26 cellular contexts compared by ENCODE assay signal in the genomic region with DNA sequence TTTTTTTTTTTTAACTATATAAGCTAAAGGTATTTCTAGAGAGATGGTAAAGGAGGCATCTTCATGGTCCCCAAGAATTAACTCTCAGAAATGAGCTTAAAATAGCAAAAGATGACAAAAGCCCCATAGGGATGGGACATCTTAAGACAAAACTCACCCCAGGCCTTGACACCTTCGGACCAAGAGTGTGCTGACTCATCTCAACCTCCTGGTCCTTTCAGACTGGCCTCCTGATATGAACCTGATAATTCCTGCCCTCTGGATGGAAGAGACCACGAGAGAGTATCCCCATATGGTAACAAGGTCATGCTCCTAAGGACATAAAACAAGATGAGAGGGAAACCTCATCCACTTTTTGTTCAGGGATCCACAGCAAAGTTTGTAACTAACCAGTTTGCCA.
"Had no signal": no experiment of that assay in that cellular context is flagged by ENCODE, and none has a peak within 500 bp of the region (broad histone marks: within the 10 kb centered on the region; RNA-seq: fewer than 3 reads in every experiment).

No MANE protein-coding gene starts in this region.

- H3K27me3 ChIP-seq: esophagus squamous epithelium, neutrophil, pancreas, sigmoid colon, stomach, testis, tibial nerve, upper lobe of left lung, uterus had no signal

- H3K9me3 Mint-ChIP-seq: effector memory CD8-positive, alpha-beta T cell; naive thymus-derived CD4-positive, alpha-beta T cell; stimulated activated effector memory CD8-positive, alpha-beta T cell treated with anti-CD3 and anti-CD28 coated beads, Interleukin-12 subunit alpha, Interleukin-12 subunit beta, amount 100 ng/mL, for 72 hours had no signal

- H3K9me3 ChIP-seq: esophagus squamous epithelium, heart right ventricle, neutrophil, pancreas, sigmoid colon, stomach, testis, tibial nerve, upper lobe of left lung, uterus had no signal

- DNase-seq: dermis blood vessel endothelial cell; effector memory CD8-positive, alpha-beta T cell; erythroblast; esophagus squamous epithelium; foreskin melanocyte; glutamatergic neuron; heart right ventricle; mesenchymal stem cell; midbrain; naive thymus-derived CD4-positive, alpha-beta T cell; pancreas; sigmoid colon; stimulated activated CD4-positive, alpha-beta T cell treated with anti-CD3 and anti-CD28 coated beads, Interleukin-2, amount 100 ng/mL, for 24 hours; stimulated activated CD4-positive, alpha-beta T cell treated with anti-CD3 and anti-CD28 coated beads, Interleukin-4, amount 100 ng/mL, for 24 hours; stimulated activated naive CD4-positive, alpha-beta T cell treated with Interleukin-2 at 50 U/mL for 16 hours; stomach; testis; upper lobe of left lung; uterus had no signal

- H3K4me3 Mint-ChIP-seq: effector memory CD8-positive, alpha-beta T cell; naive thymus-derived CD4-positive, alpha-beta T cell; stimulated activated effector memory CD8-positive, alpha-beta T cell treated with anti-CD3 and anti-CD28 coated beads, Interleukin-12 subunit alpha, Interleukin-12 subunit beta, amount 100 ng/mL, for 72 hours had no signal

- H3K27ac ChIP-seq: coronary artery, esophagus squamous epithelium, neutrophil, pancreas, sigmoid colon, stomach, testis, tibial nerve, upper lobe of left lung, uterus had no signal

- FAIRE-seq: endometrium, keratinocyte, pancreas had no signal

- H3K36me3 Mint-ChIP-seq: naive thymus-derived CD4-positive, alpha-beta T cell; stimulated activated effector memory CD8-positive, alpha-beta T cell treated with anti-CD3 and anti-CD28 coated beads, Interleukin-12 subunit alpha, Interleukin-12 subunit beta, amount 100 ng/mL, for 72 hours had no signal

- H3K4me1 Mint-ChIP-seq: stimulated activated effector memory CD8-positive, alpha-beta T cell treated with anti-CD3 and anti-CD28 coated beads, Interleukin-12 subunit alpha, Interleukin-12 subunit beta, amount 100 ng/mL, for 72 hours had no signal

- H3K36me3 ChIP-seq: esophagus squamous epithelium, heart right ventricle, neutrophil, pancreas, sigmoid colon, stomach, tibial nerve, upper lobe of left lung, uterus had no signal

- ATAC-seq: effector memory CD8-positive, alpha-beta T cell; left lobe of liver; naive thymus-derived CD4-positive, alpha-beta T cell; pancreas; stimulated activated effector memory CD8-positive, alpha-beta T cell treated with anti-CD3 and anti-CD28 coated beads, Interleukin-12 subunit alpha, Interleukin-12 subunit beta, amount 100 ng/mL, for 72 hours had no signal

- H3K4me3 ChIP-seq: coronary artery, esophagus squamous epithelium, pancreas, sigmoid colon, stomach, testis, tibial nerve, upper lobe of left lung, uterus had no signal

- H3K4me1 ChIP-seq: esophagus squamous epithelium, pancreas, sigmoid colon, stomach, testis, tibial nerve, upper lobe of left lung, uterus had no signal

- H3K27ac Mint-ChIP-seq: effector memory CD8-positive, alpha-beta T cell; stimulated activated effector memory CD8-positive, alpha-beta T cell treated with anti-CD3 and anti-CD28 coated beads, Interleukin-12 subunit alpha, Interleukin-12 subunit beta, amount 100 ng/mL, for 72 hours had no signal
